ENCODE assay signal across 17 cellular contexts in genomic region chrX:68714856-68715255, GRCh38.
DNase-seq lines count a peak whose midpoint lies in the region; ATAC-seq lines count a peak whose summit lies in the region.
"Had no signal": no experiment of that assay in that cellular context is flagged by ENCODE, and none has a peak within 500 bp of the region (broad histone marks: within the 10 kb centered on the region; RNA-seq: fewer than 3 reads in every experiment).

No MANE protein-coding gene starts in this region.

- H3K4me3 Mint-ChIP-seq in activated T-helper 17 cell treated with anti-CD3 and anti-CD28 coated beads, Interleukin-2, amount 50 U/mL, for 72 hours: no peak overlapping the region
- H3K4me3 Mint-ChIP-seq: CD4-positive, alpha-beta memory T cell; GM23338 had no signal

- no peaks in the 10 kb centered on the region for H3K4me1 Mint-ChIP-seq in activated T-helper 17 cell treated with anti-CD3 and anti-CD28 coated beads, Interleukin-2, amount 50 U/mL, for 72 hours

- intact Hi-C loops in posterior vena cava (cut with DNase I): loop anchor here in 1 of 2 donors (10.0 kb wide), 1 partner anchor 520 kb away; no protein-coding TSS in a partner anchor

- peak; percentile 41 for DNase-seq in mesenteric fat pad (ENCODE audit: low spot score)
- DNase-seq in posterior vena cava (ENCODE audit: low spot score): peak; percentile 29
- no peak for DNase-seq in NCI-H2081 treated with DMSO at 0.1 percent for 48 hours (lab: John Stamatoyannopoulos, UW)
- no peak for DNase-seq in RKO (ENCODE audit: low spot score)
- DNase-seq: C1 segment of cervical spinal cord; Caco-2; CD4-positive, alpha-beta memory T cell; DMS 273 treated with DMSO at 0.1 percent for 48 hours; DMS79; EL; GDM1; H9 had no signal

- no peaks in the 10 kb centered on the region for H3K36me3 Mint-ChIP-seq in activated T-helper 17 cell treated with anti-CD3 and anti-CD28 coated beads, Interleukin-2, amount 50 U/mL, for 72 hours (ENCODE audit: low read depth)
- H3K36me3 Mint-ChIP-seq: CD4-positive, alpha-beta memory T cell had no signal

- peak overlapping the region; percentile 55 for H3K27ac Mint-ChIP-seq in activated T-helper 17 cell treated with anti-CD3 and anti-CD28 coated beads, Interleukin-2, amount 50 U/mL, for 72 hours
- H3K27ac Mint-ChIP-seq: CD4-positive, alpha-beta memory T cell; GM23338 had no signal

- no peak for ATAC-seq in activated T-helper 17 cell treated with anti-CD3 and anti-CD28 coated beads, Interleukin-2, amount 50 U/mL, for 72 hours (replicated peaks)
- ATAC-seq in GM19324 (IDR thresholded peaks at IDR 0.05; ENCODE audit: low FRiP score, unreplicated experiment): no peak
- ATAC-seq: GM12878, GM23338, HCT116 had no signal

- H3K9me3 Mint-ChIP-seq in activated T-helper 17 cell treated with anti-CD3 and anti-CD28 coated beads, Interleukin-2, amount 50 U/mL, for 72 hours: no peaks in the 10 kb centered on the region
- H3K9me3 Mint-ChIP-seq: CD4-positive, alpha-beta memory T cell had no signal

- no peaks in the 10 kb centered on the region for H3K27me3 Mint-ChIP-seq in activated T-helper 17 cell treated with anti-CD3 and anti-CD28 coated beads, Interleukin-2, amount 50 U/mL, for 72 hours
- H3K27me3 Mint-ChIP-seq: CD4-positive, alpha-beta memory T cell had no signal

Comparison
In these comparisons a context has a peak if more than half of its experiments do, and no peak if none do; other contexts are left out.
1. DNase-seq: peak in mesenteric fat pad (single experiment) and posterior vena cava (single experiment); none in NCI-H2081 treated with DMSO at 0.1 percent for 48 hours (single experiment) and RKO (single experiment).